Comparison of ENCODE assay signal across 15 cellular contexts in genomic region chr20:48171626-48172025, GRCh38.
DNase-seq lines count a peak whose midpoint lies in the region; ATAC-seq and TF ChIP-seq lines count a peak whose summit lies in the region.
"Had no signal": no experiment of that assay in that cellular context is flagged by ENCODE, and none has a peak within 500 bp of the region (broad histone marks: within the 10 kb centered on the region; RNA-seq: fewer than 3 reads in every experiment).

No MANE protein-coding gene starts in this region.

- no peaks in the 10 kb centered on the region for H3K4me1 Mint-ChIP-seq in activated naive CD8-positive, alpha-beta T cell treated with anti-CD3 and anti-CD28 coated beads, Interleukin-2, amount 50 U/mL, for 24 hours
- H3K4me1 Mint-ChIP-seq: CD4-positive, CD25-positive, alpha-beta regulatory T cell had no signal

- no peak overlapping the region for H3K4me3 Mint-ChIP-seq in activated naive CD8-positive, alpha-beta T cell treated with anti-CD3 and anti-CD28 coated beads, Interleukin-2, amount 50 U/mL, for 24 hours
- H3K4me3 Mint-ChIP-seq: CD4-positive, CD25-positive, alpha-beta regulatory T cell had no signal

- no peak overlapping the region for H3K23ac ChIP-seq in neuronal stem cell (ENCODE audit: low read depth, low read length, poor library complexity)

- no peak overlapping the region for H2AFZ ChIP-seq in neuronal stem cell (ENCODE audit: low read length)

- no peak overlapping the region for H2BK120ac ChIP-seq in neuronal stem cell (ENCODE audit: low read depth, low read length)

- H3K36me3 ChIP-seq in RWPE2 (ENCODE audit: low read depth) (no peaks in the 10 kb centered on the region), neuronal stem cell (replicated peaks in 1 of 2; ENCODE audit: control insufficient read depth in 2 of 2, insufficient read depth in 2 of 2, low read length in 2 of 2) (no peaks in the 10 kb centered on the region), vagina (no peaks in the 10 kb centered on the region), aorta (ENCODE audit: control insufficient read depth in 1 of 2, insufficient read depth in 2 of 2, low read length in 1 of 2) (no peaks in the 10 kb centered on the region)
- H3K36me3 ChIP-seq: BLaER1 treated with 17β-estradiol and CSF1 and Interleukin-3, amounts not matched to agents 10 nM and 100 nM had no signal

- H3K27ac ChIP-seq in RWPE2 (ENCODE audit: poor library complexity, severe bottlenecking): no peak overlapping the region
- no peak overlapping the region for H3K27ac ChIP-seq in neuronal stem cell (replicated peaks; ENCODE audit: low read length)
- no peak overlapping the region for H3K27ac ChIP-seq in vagina
- H3K27ac ChIP-seq in aorta (ENCODE audit: low read depth in 1 of 2, low read length in 2 of 2): no peak overlapping the region
- H3K27ac ChIP-seq: BLaER1 treated with 17β-estradiol and CSF1 and Interleukin-3, amounts not matched to agents 10 nM and 100 nM had no signal

- H3K27me3 Mint-ChIP-seq in activated naive CD8-positive, alpha-beta T cell treated with anti-CD3 and anti-CD28 coated beads, Interleukin-2, amount 50 U/mL, for 24 hours: peaks cover 2% of the 10 kb centered on the region

- H3K4me3 ChIP-seq in RWPE2 (ENCODE audit: severe bottlenecking) (no peak overlapping the region), neuronal stem cell (ENCODE audit: low read length in 2 of 2) (no peak overlapping the region), vagina (no peak overlapping the region), aorta (ENCODE audit: low read length in 2 of 2) (no peak overlapping the region)
- H3K4me3 ChIP-seq: BLaER1 treated with 17β-estradiol and CSF1 and Interleukin-3, amounts not matched to agents 10 nM and 100 nM had no signal

- no peak overlapping the region for H4K91ac ChIP-seq in neuronal stem cell (ENCODE audit: low read depth, low read length, poor library complexity)

- no peaks in the 10 kb centered on the region for H3K4me1 ChIP-seq in RWPE2 (ENCODE audit: insufficient read depth, poor library complexity, severe bottlenecking)
- H3K4me1 ChIP-seq in neuronal stem cell (ENCODE audit: control insufficient read depth in 2 of 2, insufficient read depth in 1 of 2, low read depth in 1 of 2, low read length in 2 of 2): no peaks in the 10 kb centered on the region
- peaks cover 12% of the 10 kb centered on the region for H3K4me1 ChIP-seq in vagina
- no peaks in the 10 kb centered on the region for H3K4me1 ChIP-seq in aorta (ENCODE audit: control insufficient read depth in 1 of 2, insufficient read depth in 2 of 2, low read length in 2 of 2)

- no peaks in the 10 kb centered on the region for H3K36me3 Mint-ChIP-seq in activated naive CD8-positive, alpha-beta T cell treated with anti-CD3 and anti-CD28 coated beads, Interleukin-2, amount 50 U/mL, for 24 hours (ENCODE audit: low read depth)
- H3K36me3 Mint-ChIP-seq: CD4-positive, CD25-positive, alpha-beta regulatory T cell had no signal

- no peak overlapping the region for H2BK5ac ChIP-seq in neuronal stem cell (ENCODE audit: low read length)

- H3K9me3 ChIP-seq in RWPE2 (ENCODE audit: severe bottlenecking): no peaks in the 10 kb centered on the region
- H3K9me3 ChIP-seq in neuronal stem cell (replicated peaks in 1 of 2; ENCODE audit: control insufficient read depth in 2 of 2, insufficient read depth in 1 of 2, low read depth in 1 of 2, low read length in 2 of 2): peaks cover 0 to 16% of the 10 kb centered on the region in 2 donors
- no peaks in the 10 kb centered on the region for H3K9me3 ChIP-seq in vagina
- peaks cover 8% of the 10 kb centered on the region for H3K9me3 ChIP-seq in aorta (ENCODE audit: control insufficient read depth, low read length)

- no peak overlapping the region for H3K4ac ChIP-seq in neuronal stem cell (ENCODE audit: low read length)

- no peaks in the 10 kb centered on the region for H3K79me1 ChIP-seq in neuronal stem cell (ENCODE audit: low read depth, low read length)

- peak overlapping the region; percentile 30 for H2BK15ac ChIP-seq in neuronal stem cell (ENCODE audit: low read length)

- H3K4me2 ChIP-seq in neuronal stem cell (ENCODE audit: insufficient read depth, low read length, poor library complexity, severe bottlenecking): no peak overlapping the region
- H3K4me2 ChIP-seq: BLaER1 treated with 17β-estradiol and CSF1 and Interleukin-3, amounts not matched to agents 10 nM and 100 nM had no signal

- ATAC-seq in RWPE2 (ENCODE audit: low read depth): peak; percentile 22; the same call in 2 of the 3 replicates
- ATAC-seq in activated naive CD8-positive, alpha-beta T cell treated with anti-CD3 and anti-CD28 coated beads, Interleukin-2, amount 50 U/mL, for 24 hours: no peak
- ATAC-seq in aorta (ENCODE audit: low FRiP score): no peak
- no peak for ATAC-seq in HG02884 (IDR thresholded peaks at IDR 0.05; ENCODE audit: unreplicated experiment)
- ATAC-seq: HCT116 had no signal

- intact Hi-C loops in vagina (cut with DNase I) (no loop called here), aorta (cut with DNase I) (no loop called here)

- TF ChIP-seq CTCF in RWPE2 (IDR thresholded peaks at IDR 0.05; ENCODE audit: poor library complexity, severe bottlenecking): no peak
- no peak for TF ChIP-seq CTCF in vagina (IDR thresholded peaks at IDR 0.05)

- H2AK5ac ChIP-seq in neuronal stem cell (ENCODE audit: low read depth, low read length): no peak overlapping the region

- TF ChIP-seq POLR2A in vagina (IDR thresholded peaks at IDR 0.05): no peak

- H3K27ac Mint-ChIP-seq in activated naive CD8-positive, alpha-beta T cell treated with anti-CD3 and anti-CD28 coated beads, Interleukin-2, amount 50 U/mL, for 24 hours: no peak overlapping the region
- H3K27ac Mint-ChIP-seq: CD4-positive, CD25-positive, alpha-beta regulatory T cell had no signal

- H3K9me3 Mint-ChIP-seq in activated naive CD8-positive, alpha-beta T cell treated with anti-CD3 and anti-CD28 coated beads, Interleukin-2, amount 50 U/mL, for 24 hours: no peaks in the 10 kb centered on the region

- H4K8ac ChIP-seq in neuronal stem cell (ENCODE audit: low read depth, low read length): no peak overlapping the region

- no peak overlapping the region for H3K14ac ChIP-seq in neuronal stem cell (ENCODE audit: low read length)

- no peak overlapping the region for H3K9ac ChIP-seq in neuronal stem cell (ENCODE audit: low read depth, low read length, poor library complexity)
- H3K9ac ChIP-seq: BLaER1 treated with 17β-estradiol and CSF1 and Interleukin-3, amounts not matched to agents 10 nM and 100 nM had no signal

- no peaks in the 10 kb centered on the region for H3K27me3 ChIP-seq in RWPE2 (ENCODE audit: insufficient read depth, poor library complexity, severe bottlenecking)
- H3K27me3 ChIP-seq in neuronal stem cell (ENCODE audit: control insufficient read depth in 3 of 3, insufficient read depth in 3 of 3, low read depth in 1 of 3, low read length in 3 of 3): no peaks in the 10 kb centered on the region
- no peaks in the 10 kb centered on the region for H3K27me3 ChIP-seq in vagina
- H3K27me3 ChIP-seq in aorta (ENCODE audit: control insufficient read depth in 1 of 2, insufficient read depth in 2 of 2, low read length in 1 of 2): no peaks in the 10 kb centered on the region
- H3K27me3 ChIP-seq: BLaER1 treated with 17β-estradiol and CSF1 and Interleukin-3, amounts not matched to agents 10 nM and 100 nM had no signal

- H3K18ac ChIP-seq in neuronal stem cell (ENCODE audit: low read length): no peak overlapping the region

- peak; percentile 83 for DNase-seq in NCI-H82 (lab: John Stamatoyannopoulos, UW)
- DNase-seq in NCI-H82 treated with DMSO at 0.1 percent for 48 hours (lab: John Stamatoyannopoulos, UW; ENCODE audit: unreplicated experiment): no peak
- DNase-seq in RWPE2 (ENCODE audit: low spot score): no peak
- DNase-seq in neuronal stem cell (ENCODE audit: low spot score): no peak
- no peak for DNase-seq in activated naive CD8-positive, alpha-beta T cell treated with anti-CD3 and anti-CD28 coated beads, Interleukin-2, amount 50 U/mL, for 24 hours
- no peak for DNase-seq in vagina (ENCODE audit: extremely low spot score in 2 of 2)
- no peak for DNase-seq in aorta
- DNase-seq: 8988T; AML-193; CD4-positive, CD25-positive, alpha-beta regulatory T cell; DMS79; IMR-90 had no signal

- no peak overlapping the region for H2BK12ac ChIP-seq in neuronal stem cell (ENCODE audit: low read length)

- WGBS in neuronal stem cell (ENCODE audit: extremely low coverage in 2 of 2, insufficient read length in 2 of 2, insufficient replicate concordance in 1 of 2), 2 donors: no CpG with 5 or more reads among the region's 5 CpGs
- WGBS in aorta, 2 donors: 60 to 78% methylated on average over 5 of the region's 5 CpGs
